1 cellular context compared by ENCODE assay signal in the genomic region with DNA sequence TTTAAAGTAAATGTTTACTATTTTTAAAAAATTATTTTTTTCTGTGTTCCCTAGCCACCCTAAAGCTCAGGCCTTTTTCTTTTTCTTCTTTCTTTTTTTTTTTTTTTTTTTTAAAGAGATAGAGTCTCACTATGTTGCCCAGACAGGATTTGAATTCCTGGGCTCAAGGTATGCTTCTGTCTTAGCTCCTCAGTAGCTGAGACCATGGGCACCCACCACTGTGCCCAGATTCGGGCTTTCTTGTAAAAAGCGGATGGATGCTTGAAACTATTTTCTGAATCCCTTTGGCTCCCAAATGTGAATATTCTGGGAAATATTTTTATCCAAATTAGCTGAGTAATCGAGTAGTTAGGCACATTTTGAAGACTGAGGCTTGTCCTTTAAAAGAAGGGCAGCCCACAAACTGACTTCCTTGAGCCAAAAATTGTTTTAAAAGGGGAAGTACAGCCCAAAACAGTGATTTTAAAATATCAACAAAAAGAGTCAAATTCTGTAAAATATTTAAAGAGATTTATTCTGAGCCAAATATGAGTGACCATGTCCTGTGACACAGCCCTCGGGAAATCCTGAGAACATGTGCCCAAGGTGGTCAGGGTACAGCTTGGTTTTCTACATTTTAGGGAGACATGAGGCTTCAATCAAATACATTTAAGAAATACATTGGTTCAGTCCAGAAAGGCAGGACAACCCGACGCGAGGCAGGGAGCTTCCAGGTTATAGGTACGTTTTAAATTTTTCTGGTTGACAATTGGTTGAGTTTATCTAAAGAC.
TF ChIP-seq lines count a peak whose summit lies in the region.

No MANE protein-coding gene starts in this region.

TF ChIP-seq in GM23338, 12 proteins besides CTCF, POLR2A, EP300 and RAD21 (continued from another document):
- TF ChIP-seq, protein P1, sequence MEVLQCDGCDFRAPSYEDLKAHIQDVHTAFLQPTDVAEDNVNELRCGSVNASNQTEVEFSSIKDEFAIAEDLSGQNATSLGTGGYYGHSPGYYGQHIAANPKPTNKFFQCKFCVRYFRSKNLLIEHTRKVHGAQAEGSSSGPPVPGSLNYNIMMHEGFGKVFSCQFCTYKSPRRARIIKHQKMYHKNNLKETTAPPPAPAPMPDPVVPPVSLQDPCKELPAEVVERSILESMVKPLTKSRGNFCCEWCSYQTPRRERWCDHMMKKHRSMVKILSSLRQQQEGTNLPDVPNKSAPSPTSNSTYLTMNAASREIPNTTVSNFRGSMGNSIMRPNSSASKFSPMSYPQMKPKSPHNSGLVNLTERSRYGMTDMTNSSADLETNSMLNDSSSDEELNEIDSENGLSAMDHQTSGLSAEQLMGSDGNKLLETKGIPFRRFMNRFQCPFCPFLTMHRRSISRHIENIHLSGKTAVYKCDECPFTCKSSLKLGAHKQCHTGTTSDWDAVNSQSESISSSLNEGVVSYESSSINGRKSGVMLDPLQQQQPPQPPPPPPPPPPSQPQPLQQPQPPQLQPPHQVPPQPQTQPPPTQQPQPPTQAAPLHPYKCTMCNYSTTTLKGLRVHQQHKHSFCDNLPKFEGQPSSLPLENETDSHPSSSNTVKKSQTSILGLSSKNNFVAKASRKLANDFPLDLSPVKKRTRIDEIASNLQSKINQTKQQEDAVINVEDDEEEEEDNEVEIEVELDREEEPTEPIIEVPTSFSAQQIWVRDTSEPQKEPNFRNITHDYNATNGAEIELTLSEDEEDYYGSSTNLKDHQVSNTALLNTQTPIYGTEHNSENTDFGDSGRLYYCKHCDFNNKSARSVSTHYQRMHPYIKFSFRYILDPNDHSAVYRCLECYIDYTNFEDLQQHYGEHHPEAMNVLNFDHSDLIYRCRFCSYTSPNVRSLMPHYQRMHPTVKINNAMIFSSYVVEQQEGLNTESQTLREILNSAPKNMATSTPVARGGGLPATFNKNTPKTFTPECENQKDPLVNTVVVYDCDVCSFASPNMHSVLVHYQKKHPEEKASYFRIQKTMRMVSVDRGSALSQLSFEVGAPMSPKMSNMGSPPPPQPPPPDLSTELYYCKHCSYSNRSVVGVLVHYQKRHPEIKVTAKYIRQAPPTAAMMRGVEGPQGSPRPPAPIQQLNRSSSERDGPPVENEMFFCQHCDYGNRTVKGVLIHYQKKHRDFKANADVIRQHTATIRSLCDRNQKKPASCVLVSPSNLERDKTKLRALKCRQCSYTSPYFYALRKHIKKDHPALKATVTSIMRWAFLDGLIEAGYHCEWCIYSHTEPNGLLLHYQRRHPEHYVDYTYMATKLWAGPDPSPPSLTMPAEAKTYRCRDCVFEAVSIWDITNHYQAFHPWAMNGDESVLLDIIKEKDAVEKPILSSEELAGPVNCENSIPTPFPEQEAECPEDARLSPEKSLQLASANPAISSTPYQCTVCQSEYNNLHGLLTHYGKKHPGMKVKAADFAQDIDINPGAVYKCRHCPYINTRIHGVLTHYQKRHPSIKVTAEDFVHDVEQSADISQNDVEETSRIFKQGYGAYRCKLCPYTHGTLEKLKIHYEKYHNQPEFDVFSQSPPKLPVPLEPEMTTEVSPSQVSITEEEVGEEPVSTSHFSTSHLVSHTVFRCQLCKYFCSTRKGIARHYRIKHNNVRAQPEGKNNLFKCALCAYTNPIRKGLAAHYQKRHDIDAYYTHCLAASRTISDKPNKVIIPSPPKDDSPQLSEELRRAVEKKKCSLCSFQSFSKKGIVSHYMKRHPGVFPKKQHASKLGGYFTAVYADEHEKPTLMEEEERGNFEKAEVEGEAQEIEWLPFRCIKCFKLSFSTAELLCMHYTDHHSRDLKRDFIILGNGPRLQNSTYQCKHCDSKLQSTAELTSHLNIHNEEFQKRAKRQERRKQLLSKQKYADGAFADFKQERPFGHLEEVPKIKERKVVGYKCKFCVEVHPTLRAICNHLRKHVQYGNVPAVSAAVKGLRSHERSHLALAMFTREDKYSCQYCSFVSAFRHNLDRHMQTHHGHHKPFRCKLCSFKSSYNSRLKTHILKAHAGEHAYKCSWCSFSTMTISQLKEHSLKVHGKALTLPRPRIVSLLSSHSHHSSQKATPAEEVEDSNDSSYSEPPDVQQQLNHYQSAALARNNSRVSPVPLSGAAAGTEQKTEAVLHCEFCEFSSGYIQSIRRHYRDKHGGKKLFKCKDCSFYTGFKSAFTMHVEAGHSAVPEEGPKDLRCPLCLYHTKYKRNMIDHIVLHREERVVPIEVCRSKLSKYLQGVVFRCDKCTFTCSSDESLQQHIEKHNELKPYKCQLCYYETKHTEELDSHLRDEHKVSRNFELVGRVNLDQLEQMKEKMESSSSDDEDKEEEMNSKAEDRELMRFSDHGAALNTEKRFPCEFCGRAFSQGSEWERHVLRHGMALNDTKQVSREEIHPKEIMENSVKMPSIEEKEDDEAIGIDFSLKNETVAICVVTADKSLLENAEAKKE (CRISPR knock-in tag; IDR thresholded peaks at IDR 0.05), result no peak
- TF ChIP-seq ZNF114 (CRISPR knock-in tag; IDR thresholded peaks at IDR 0.05), result no peak
